In genomic region chr11:111920908-111921307, GRCh38 we compare ENCODE assay signal across 24 cellular contexts. TPM values are rescaled to one million over a fixed set of nuclear protein-coding genes. Genes with fewer than 3 reads are reported as not detected.
"Had no signal": no experiment of that assay in that cellular context is flagged by ENCODE, and none has a peak within 500 bp of the region (broad histone marks: within the 10 kb centered on the region; RNA-seq: fewer than 3 reads in every experiment).

No MANE protein-coding gene starts in this region.

- DNase-seq: central memory CD4-positive, alpha-beta T cell; effector CD4-positive, alpha-beta T cell; endodermal cell; erythroblast; foreskin keratinocyte; head of caudate nucleus; hypothalamus; kidney glomerular epithelial cell; lower lobe of right lung; natural killer cell; nucleus accumbens; ovary; right lobe of liver; stimulated activated CD4-positive, alpha-beta T cell treated with anti-CD3 and anti-CD28 coated beads, Interleukin-12 subunit alpha, Interleukin-12 subunit beta, amount 100 ng/mL, for 4 hours; stimulated activated naive CD4-positive, alpha-beta T cell treated with Interleukin-2 at 50 U/mL for 16 hours; upper lobe of right lung had no signal

- H3K9me3 ChIP-seq: lower lobe of right lung, ovary, right lobe of liver, tibial nerve, upper lobe of right lung had no signal

- H3K4me3 ChIP-seq: coronary artery, lower lobe of right lung, neural progenitor cell, ovary, right lobe of liver, skin epidermis, tibial nerve, upper lobe of right lung had no signal

- H3K9ac ChIP-seq: neural progenitor cell had no signal

- H2AFZ ChIP-seq: neural progenitor cell had no signal

- H3K4me1 ChIP-seq: foreskin keratinocyte had no signal

- H3K27ac ChIP-seq: foreskin keratinocyte, lower lobe of right lung, neural progenitor cell, ovary, right lobe of liver, skin epidermis, upper lobe of right lung had no signal

- H3K27me3 ChIP-seq: foreskin keratinocyte, neural progenitor cell, ovary, right lobe of liver, tibial nerve, upper lobe of right lung had no signal

- H3K36me3 ChIP-seq: lower lobe of right lung, neural progenitor cell, ovary, right lobe of liver, tibial nerve, upper lobe of right lung had no signal

- ATAC-seq: foreskin keratinocyte, left lobe of liver, lower lobe of right lung, natural killer cell, right lobe of liver, upper lobe of right lung had no signal

- H3K4me2 ChIP-seq: neural progenitor cell had no signal

RNA-seq across cellular contexts. Expression of gene C11orf52, which starts 2.2 kb away (rescaled TPM):
- total RNA-seq: natural killer cell, temporal lobe had no signal

RNA-seq across cellular contexts. Expression of gene HSPB2, which starts 8.4 kb away (rescaled TPM):
- total RNA-seq: dermis microvascular lymphatic vessel endothelial cell, endothelial cell of umbilical vein, foreskin keratinocyte, natural killer cell had no signal
- polyA plus RNA-seq: endothelial cell of umbilical vein had no signal

RNA-seq across cellular contexts. Expression of gene CRYAB, which starts 9.3 kb away (rescaled TPM):
- total RNA-seq: endothelial cell of umbilical vein, natural killer cell had no signal
